Comparison of ENCODE assay signal across 11 cellular contexts in genomic region chr4:74460833-74461232, GRCh38. TPM values are rescaled to one million over a fixed set of nuclear protein-coding genes. Genes with fewer than 3 reads are reported as not detected.
"Had no signal": no experiment of that assay in that cellular context is flagged by ENCODE, and none has a peak within 500 bp of the region (broad histone marks: within the 10 kb centered on the region; RNA-seq: fewer than 3 reads in every experiment).

No MANE protein-coding gene starts in this region.

- H3K27ac ChIP-seq: GM23248 had no signal

- DNase-seq: GM23248, GOT3, H7, H9, HCEC 1CT, HFFc6 had no signal

- H3K9me3 Mint-ChIP-seq: GM23338 had no signal

- H3K4me3 Mint-ChIP-seq: GM23338, H9, HFFc6 had no signal

- H3K4me2 ChIP-seq: GM23338 had no signal

- FAIRE-seq: H1, H54 had no signal

- H3K27ac Mint-ChIP-seq: GM23338, H9, HFFc6 had no signal

- H3K9ac ChIP-seq: GM23248 had no signal

- H2AFZ ChIP-seq: GM23248, GM23338 had no signal

- ATAC-seq: GM23338, HCT116 had no signal

- H3K9me3 ChIP-seq: HAP-1 had no signal

- H3K4me1 Mint-ChIP-seq: GM23338, H9 had no signal

- H3K4me3 ChIP-seq: GM23248, GM23338, HAP-1 had no signal

- H3K36me3 ChIP-seq: HAP-1 had no signal

RNA-seq across cellular contexts. Expression of gene AREG, which starts 15.9 kb away (rescaled TPM):
- total RNA-seq: GM23338, H1, H7 had no signal
- polyA plus RNA-seq: H1 had no signal
